Comparison of ENCODE assay signal across 11 cellular contexts in the genomic region with DNA sequence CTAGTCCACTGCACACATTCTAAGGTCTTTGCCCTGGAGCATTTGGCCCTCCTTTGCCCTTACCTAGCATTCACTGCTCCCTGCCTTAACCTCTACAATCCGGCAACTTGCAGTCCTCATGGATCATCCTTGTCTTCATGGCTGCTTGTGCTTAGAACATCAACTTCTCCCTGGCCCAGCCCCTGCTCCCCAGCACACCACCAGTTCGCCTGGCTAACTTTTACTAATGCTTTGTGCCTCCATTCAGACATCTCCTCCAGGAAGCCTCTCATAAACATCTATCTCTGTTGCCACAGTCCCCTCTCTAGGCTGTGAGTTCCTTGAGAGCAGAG. TPM values are rescaled to one million over a fixed set of nuclear protein-coding genes. Genes with fewer than 3 reads are reported as not detected.
A peak's percentile ranks its signal among the peaks of the same experiment; 100 is the strongest.
DNase-seq lines count a peak whose midpoint lies in the region; ATAC-seq and TF ChIP-seq lines count a peak whose summit lies in the region.
"Had no signal": no experiment of that assay in that cellular context is flagged by ENCODE, and none has a peak within 500 bp of the region (broad histone marks: within the 10 kb centered on the region; RNA-seq: fewer than 3 reads in every experiment).

No MANE protein-coding gene starts in this region.

- H2BK5ac ChIP-seq in IMR-90 (ENCODE audit: low read depth, low read length, poor library complexity, severe bottlenecking) = peak overlapping the region; percentile 82

- dilution Hi-C loops in IMR-90 (cut with HindIII; ENCODE audit: low sequenced_read_pairs, unreplicated experiment) = no loop called here

- H3K4me1 Mint-ChIP-seq in CD4-positive, alpha-beta memory T cell = peaks cover 19 to 25% (median 23%) of the 10 kb centered on the region in 4 donors
- peaks cover 20% of the 10 kb centered on the region for H3K4me1 Mint-ChIP-seq in neural crest cell

- H3K79me1 ChIP-seq in IMR-90 (ENCODE audit: low read depth in 1 of 2, low read length in 2 of 2) = peaks cover 4 to 45% of the 10 kb centered on the region in 2 experiments; a peak in 3 of 4 replicates

- peaks cover 0 to 6% (median 0%) of the 10 kb centered on the region in 8 donors for H3K9me3 Mint-ChIP-seq in CD4-positive, alpha-beta memory T cell
- peaks cover 2% of the 10 kb centered on the region for H3K9me3 Mint-ChIP-seq in neural crest cell

- no peaks in the 10 kb centered on the region for H3K9me3 ChIP-seq in CD4-positive, alpha-beta memory T cell (ENCODE audit: control insufficient read depth in 1 of 2, low read length in 2 of 2)
- no peaks in the 10 kb centered on the region for H3K9me3 ChIP-seq in IMR-90 (ENCODE audit: control insufficient read depth, insufficient read depth, low read length)

- peaks cover 22% of the 10 kb centered on the region; the same call in 1 of the 2 replicates for H4K20me1 ChIP-seq in IMR-90 (ENCODE audit: insufficient read depth, low read length)

- TF ChIP-seq CTCF in IMR-90 (conservative IDR thresholded peaks at IDR 0.05; ENCODE audit: low read depth, low read length) = no peak
- no peak for TF ChIP-seq CTCF in coronary artery (IDR thresholded peaks at IDR 0.05)
- TF ChIP-seq CTCF in neural crest cell (conservative IDR thresholded peaks at IDR 0.05) = no peak
- no peak for TF ChIP-seq CTCF in GM20000 (IDR thresholded peaks at IDR 0.05; ENCODE audit: extremely low read depth, missing control alignments)

- intact Hi-C loops in CD4-positive, alpha-beta memory T cell (cut with micrococcal nuclease) = loop anchor here (5.0 kb wide), 1 partner anchor 130 kb away; the partner anchor contains the start of gene SMAD3
- intact Hi-C loops in IMR-90 (cut with micrococcal nuclease) = loop anchor here (5.0 kb wide), 1 partner anchor 640 kb away; no protein-coding TSS in a partner anchor

- peak overlapping the region in 1 of 8 donors; percentile 13 for H3K4me3 Mint-ChIP-seq in CD4-positive, alpha-beta memory T cell
- H3K4me3 Mint-ChIP-seq in neural crest cell = no peak overlapping the region

- ATAC-seq in IMR-90 (ENCODE audit: low read depth) (peak; percentile 15), GM18868 (IDR thresholded peaks at IDR 0.05; ENCODE audit: unreplicated experiment) (no peak)

- H3K4me1 ChIP-seq in CD4-positive, alpha-beta memory T cell (ENCODE audit: insufficient read depth, low read length) = peaks cover 7% of the 10 kb centered on the region
- H3K4me1 ChIP-seq in IMR-90 (ENCODE audit: control insufficient read depth, insufficient read depth, low read length) = peaks cover 38% of the 10 kb centered on the region

- H3K56ac ChIP-seq in IMR-90 (ENCODE audit: extremely low read depth, insufficient read depth, low read length) = no peak overlapping the region

- peaks cover 40 to 46% of the 10 kb centered on the region in 2 donors for H3K36me3 Mint-ChIP-seq in CD4-positive, alpha-beta memory T cell
- peaks cover 22% of the 10 kb centered on the region for H3K36me3 Mint-ChIP-seq in neural crest cell (ENCODE audit: low read depth)

- peak overlapping the region; percentile 8; the same call in 1 of the 3 replicates for H2BK15ac ChIP-seq in IMR-90 (ENCODE audit: low read depth, low read length)

- H4K5ac ChIP-seq in IMR-90 (ENCODE audit: low read depth, low read length) = no peak overlapping the region; the same call in 1 of the 2 replicates

- TF ChIP-seq POLR2A in IMR-90 (IDR thresholded peaks at IDR 0.05; ENCODE audit: low read depth, low read length) = no peak

- peak overlapping the region; percentile 21 for H2BK120ac ChIP-seq in IMR-90 (ENCODE audit: low read depth, low read length)

- H3K27me3 ChIP-seq in CD4-positive, alpha-beta memory T cell (ENCODE audit: insufficient read depth, low read length) = no peaks in the 10 kb centered on the region
- H3K27me3 ChIP-seq in IMR-90 (ENCODE audit: control insufficient read depth, insufficient read depth, low read length) = no peaks in the 10 kb centered on the region

- no peak overlapping the region for H3K4me2 ChIP-seq in IMR-90 (ENCODE audit: low read depth, low read length)

- no peak overlapping the region for H3K18ac ChIP-seq in IMR-90 (ENCODE audit: low read depth, low read length)

- H2AK9ac ChIP-seq in IMR-90 (replicated peaks; ENCODE audit: low read depth, low read length, poor library complexity) = peak overlapping the region; percentile 7

- peak overlapping the region; percentile 69 for H4K91ac ChIP-seq in IMR-90 (ENCODE audit: insufficient read depth, low read depth, low read length)

- DNase-seq in CD4-positive, alpha-beta memory T cell = no peak
- DNase-seq in IMR-90 = no peak
- DNase-seq in coronary artery (ENCODE audit: low spot score) = no peak
- DNase-seq in neural crest cell (ENCODE audit: low read depth, low spot score) = no peak
- DNase-seq in GM20000 (ENCODE audit: low spot score) = no peak
- DNase-seq in kidney glomerular epithelial cell (lab: John Stamatoyannopoulos, UW) = no peak
- no peak for DNase-seq in NCI-H524 (lab: John Stamatoyannopoulos, UW)
- DNase-seq: activated CD4-positive, alpha-beta T cell treated with anti-CD3 and anti-CD28 coated beads for 48 hours; GDM1 had no signal

- H3K27me3 Mint-ChIP-seq in CD4-positive, alpha-beta memory T cell = no peaks in the 10 kb centered on the region
- H3K27me3 Mint-ChIP-seq in neural crest cell (ENCODE audit: low read depth) = no peaks in the 10 kb centered on the region

- peak overlapping the region; percentile 69 for H3K23ac ChIP-seq in IMR-90 (ENCODE audit: low read depth, low read length)

- POLR2A ChIA-PET in CD4-positive, alpha-beta memory T cell (lab: Charles Lee; ENCODE audit: partially characterized antibody) = interaction anchor here (1.2 to 1.5 kb wide), 4 partner anchors 93 to 165 kb away, joined by 3 to 4 read pairs (median 4); partner anchors contain the start of gene SMAD3
- POLR2A ChIA-PET in IMR-90 (lab: Charles Lee; ENCODE audit: unreplicated experiment) = no interaction called here

- peaks cover 9% of the 10 kb centered on the region for H3K36me3 ChIP-seq in CD4-positive, alpha-beta memory T cell (ENCODE audit: insufficient read depth, low read length)
- peaks cover 24% of the 10 kb centered on the region for H3K36me3 ChIP-seq in IMR-90 (ENCODE audit: control insufficient read depth, insufficient read depth, low read length)

- no peak overlapping the region for H3K9ac ChIP-seq in IMR-90 (ENCODE audit: low read depth, low read length)

- H3K27ac Mint-ChIP-seq in CD4-positive, alpha-beta memory T cell = peak overlapping the region in 5 of 7 donors; percentile 32 to 90 (median 65)
- H3K27ac Mint-ChIP-seq in neural crest cell (ENCODE audit: unreplicated experiment) = peak overlapping the region; percentile 51

- H3K4ac ChIP-seq in IMR-90 (ENCODE audit: low read depth, low read length) = peak overlapping the region; percentile 59

- no peak for TF ChIP-seq RAD21 in IMR-90 (IDR thresholded peaks at IDR 0.05; ENCODE audit: low read length)

- no peak overlapping the region for H3K4me3 ChIP-seq in CD4-positive, alpha-beta memory T cell (ENCODE audit: low read length in 2 of 2)
- H3K4me3 ChIP-seq in IMR-90 (ENCODE audit: insufficient read depth, low read depth, low read length) = no peak overlapping the region
- no peak overlapping the region for H3K4me3 ChIP-seq in coronary artery

- WGBS in IMR-90 (ENCODE audit: extremely low coverage in 2 of 2, insufficient read length in 1 of 2), 2 experiments = 89% methylated on average over 2 of the region's 2 CpGs; no CpG with 5 or more reads in 1 of the 2 experiments

- H2AFZ ChIP-seq in IMR-90 (replicated peaks; ENCODE audit: low read length, poor library complexity) = peak overlapping the region; percentile 27

- no peak overlapping the region for H3K27ac ChIP-seq in CD4-positive, alpha-beta memory T cell (ENCODE audit: low read depth, low read length)
- H3K27ac ChIP-seq in IMR-90 (ENCODE audit: insufficient read depth, low read length) (peak overlapping the region; percentile 61), coronary artery (peak overlapping the region; percentile 24 to 55)
- H3K27ac ChIP-seq: C4-2B had no signal

- CTCF ChIA-PET in CD4-positive, alpha-beta memory T cell (lab: Charles Lee; ENCODE audit: partially characterized antibody) = no interaction called here
- CTCF ChIA-PET in IMR-90 (lab: Yijun Ruan, JAX) = interaction anchor here (0.6 kb wide), 1 partner anchor 291 kb away, joined by 3 read pairs; no protein-coding TSS in a partner anchor

- no TSS peak for BruUV-seq in IMR-90 (replicated peaks; lab: Mats Ljungman, UMichigan)

- peak overlapping the region in 1 of 2 experiments; percentile 86; a peak in 2 of 4 replicates for H4K8ac ChIP-seq in IMR-90 (ENCODE audit: low read depth in 2 of 2, low read length in 2 of 2)

- in situ Hi-C loops in IMR-90 (cut with MboI; ENCODE audit: low sequenced_read_pairs) = loop anchor here (10.0 kb wide), 1 partner anchor 253 kb away; no protein-coding TSS in a partner anchor

- H2BK20ac ChIP-seq in IMR-90 (ENCODE audit: low read depth, low read length) = peak overlapping the region; percentile 9; the same call in 1 of the 2 replicates

- H3K9me1 ChIP-seq in IMR-90 (ENCODE audit: insufficient read depth, low read length) = peaks cover 54% of the 10 kb centered on the region

- H3K14ac ChIP-seq in IMR-90 (replicated peaks; ENCODE audit: low read depth, low read length) = peak overlapping the region; percentile 45

- peak overlapping the region; percentile 88; the same call in 1 of the 2 replicates for H2AK5ac ChIP-seq in IMR-90 (ENCODE audit: low read depth, low read length)

TF ChIP-seq in IMR-90, 13 proteins besides CTCF, POLR2A, EP300 and RAD21:
- TF ChIP-seq NFE2L2 (IDR thresholded peaks at IDR 0.05; ENCODE audit: low read depth, low read length) (no peak), MXI1 (IDR thresholded peaks at IDR 0.05; ENCODE audit: borderline replicate concordance, low read depth, low read length) (no peak), CEBPB (IDR thresholded peaks at IDR 0.05; ENCODE audit: low read depth, low read length) (no peak), FOS (IDR thresholded peaks at IDR 0.05; ENCODE audit: low read depth, low read length) (no peak), BHLHE40 (IDR thresholded peaks at IDR 0.05; ENCODE audit: low read depth, low read length) (no peak), SMC3 (IDR thresholded peaks at IDR 0.05; ENCODE audit: low read depth, low read length) (0 out of 2 replicates have a peak, but pooled peaks have one; percentile 3)

RNA-seq across cellular contexts. Expression of gene AAGAB, which starts 57.1 kb away (rescaled TPM):
- total RNA-seq in CD4-positive, alpha-beta memory T cell = 10 to 100 TPM; 30.2 to 30.3 TPM
- polyA plus RNA-seq in CD4-positive, alpha-beta memory T cell = 10 to 100 TPM; 43.5 to 71.0 TPM
- 56.7 and 69.7 TPM in 2 replicates for total RNA-seq in IMR-90 (2012; rRNA removed)
- polyA plus RNA-seq in IMR-90 (2012; rRNA removed) = 21.6 and 26.1 TPM in 2 replicates
- 6.9 and 12.3 TPM in 2 replicates for polyA plus RNA-seq in IMR-90 (2012; cell fraction: cytosol; rRNA removed)
- polyA plus RNA-seq in IMR-90 (2012; cell fraction: nucleus; rRNA removed; ENCODE audit: low replicate concordance) = 5.6 and 13.9 TPM in 2 replicates
- total RNA-seq in neural crest cell = 54.9 and 56.2 TPM in 2 replicates

RNA-seq across cellular contexts. Expression of gene IQCH, which starts 57.3 kb away (rescaled TPM):
- total RNA-seq in CD4-positive, alpha-beta memory T cell = 1 to 10 TPM; 1.1 to 2.1 TPM
- polyA plus RNA-seq in CD4-positive, alpha-beta memory T cell = 1 to 10 TPM in 1 of 2 donors, under 1 TPM in 1; 0.99 to 1.9 TPM
- total RNA-seq in IMR-90 (2012; rRNA removed) (2.5 and 2.8 TPM in 2 replicates), neural crest cell (2.5 and 2.8 TPM in 2 replicates)
- polyA plus RNA-seq in IMR-90 (2012; rRNA removed) = 0.42 and 0.60 TPM in 2 replicates
- 0.12 and 0.66 TPM in 2 replicates for polyA plus RNA-seq in IMR-90 (2012; cell fraction: cytosol; rRNA removed)
- 0.08 and 0.88 TPM in 2 replicates for polyA plus RNA-seq in IMR-90 (2012; cell fraction: nucleus; rRNA removed; ENCODE audit: low replicate concordance)
